In genomic region chr12:101671839-101672238, GRCh38 we compare ENCODE assay signal across 12 cellular contexts. TPM values are rescaled to one million over a fixed set of nuclear protein-coding genes. Genes with fewer than 3 reads are reported as not detected.
DNase-seq lines count a peak whose midpoint lies in the region; ATAC-seq, FAIRE-seq and TF ChIP-seq lines count a peak whose summit lies in the region.
"Had no signal": no experiment of that assay in that cellular context is flagged by ENCODE, and none has a peak within 500 bp of the region (broad histone marks: within the 10 kb centered on the region; RNA-seq: fewer than 3 reads in every experiment).

No MANE protein-coding gene starts in this region.

- H3K27me3 Mint-ChIP-seq in CD4-positive, alpha-beta T cell = no peaks in the 10 kb centered on the region

- CTCF ChIA-PET in CD4-positive, alpha-beta T cell (lab: Charles Lee) = no interaction called here

- no peaks in the 10 kb centered on the region for H3K9me3 ChIP-seq in CD4-positive, alpha-beta T cell (ENCODE audit: control insufficient read depth, low read length)
- no peaks in the 10 kb centered on the region for H3K9me3 ChIP-seq in MM.1S (replicated peaks; ENCODE audit: insufficient read depth, low read length)
- H3K9me3 ChIP-seq in left lung = no peaks in the 10 kb centered on the region
- H3K9me3 ChIP-seq: esophagus squamous epithelium had no signal

- DNase-seq in CD4-positive, alpha-beta T cell = no peak
- DNase-seq in GM19239 (ENCODE audit: insufficient read length, low spot score) = no peak
- no peak for DNase-seq in MM.1S
- no peak for DNase-seq in left lung
- DNase-seq in epidermal melanocyte (ENCODE audit: insufficient read length, low spot score) = no peak
- DNase-seq: esophagus squamous epithelium, WERI-Rb-1 had no signal

- ATAC-seq in CD4-positive, alpha-beta T cell (ENCODE audit: poor library complexity) = no peak
- ATAC-seq in left lung = peak; percentile 9
- no peak for ATAC-seq in HG03025 (IDR thresholded peaks at IDR 0.05; ENCODE audit: low FRiP score, unreplicated experiment)
- ATAC-seq in HG02884 (IDR thresholded peaks at IDR 0.05; ENCODE audit: unreplicated experiment) = no peak
- ATAC-seq in HG03045 (IDR thresholded peaks at IDR 0.05; ENCODE audit: unreplicated experiment) = no peak

- intact Hi-C loops in CD4-positive, alpha-beta T cell (cut with DNase I, micrococcal nuclease) = loop anchor here (5.0 to 10.0 kb wide), 2 partner anchors 85 to 163 kb away; partner anchors contain the start of gene GNPTAB (in 1 of the 2)
- intact Hi-C loops in left lung (cut with DNase I) = no loop called here

- H2AFZ ChIP-seq in MM.1S (ENCODE audit: low read length) = peak overlapping the region; percentile 60

- H3F3A ChIP-seq in MM.1S (ENCODE audit: insufficient read depth, low read length) = no peaks in the 10 kb centered on the region

- H3K4me1 ChIP-seq in MM.1S (ENCODE audit: low read length) = peaks cover 12% of the 10 kb centered on the region
- peaks cover 0 to 24% of the 10 kb centered on the region in 2 donors for H3K4me1 ChIP-seq in left lung

- H3K9ac ChIP-seq in MM.1S (ENCODE audit: low read length) = no peak overlapping the region

- no peak overlapping the region for H3K27ac ChIP-seq in CD4-positive, alpha-beta T cell (ENCODE audit: low read depth, low read length)
- H3K27ac ChIP-seq in MM.1S (ENCODE audit: low read length) (no peak overlapping the region; the same call in 1 of the 2 replicates), left lung (peak overlapping the region in 1 of 2 donors; percentile 80)
- H3K27ac ChIP-seq: esophagus squamous epithelium, WERI-Rb-1 had no signal

- H3K4me3 Mint-ChIP-seq in CD4-positive, alpha-beta T cell = no peak overlapping the region

- H4K20me1 ChIP-seq in MM.1S (ENCODE audit: insufficient read depth, low read length) = no peaks in the 10 kb centered on the region

- TF ChIP-seq CTCF in CD4-positive, alpha-beta T cell (IDR thresholded peaks at IDR 0.05) = no peak
- TF ChIP-seq CTCF in MM.1S (IDR thresholded peaks at IDR 0.05; ENCODE audit: low read length) (no peak), left lung (IDR thresholded peaks at IDR 0.05) (no peak)

- H3K79me2 ChIP-seq in MM.1S (ENCODE audit: low read length) = no peaks in the 10 kb centered on the region

- FAIRE-seq in GM19239 (lab: Jason Lieb, UNC) = peak; percentile 80
- FAIRE-seq: astrocyte, keratinocyte had no signal

- POLR2A ChIA-PET in CD4-positive, alpha-beta T cell (lab: Charles Lee) = interaction anchor here (1.0 kb wide), 1 partner anchor 159 kb away, joined by 3 read pairs; the partner anchor contains the start of gene GNPTAB

- peak overlapping the region; percentile 4; the same call in 1 of the 2 replicates for H3K4me3 ChIP-seq in MM.1S (ENCODE audit: low read length)
- H3K4me3 ChIP-seq in left lung = no peak overlapping the region
- H3K4me3 ChIP-seq: esophagus squamous epithelium had no signal

- H3K9me3 Mint-ChIP-seq in CD4-positive, alpha-beta T cell = no peaks in the 10 kb centered on the region

- H3K27ac Mint-ChIP-seq in CD4-positive, alpha-beta T cell = peak overlapping the region; percentile 58

- H3K36me3 ChIP-seq in MM.1S (replicated peaks; ENCODE audit: insufficient read depth, low read length) (no peaks in the 10 kb centered on the region), left lung (no peaks in the 10 kb centered on the region)
- H3K36me3 ChIP-seq: esophagus squamous epithelium, WERI-Rb-1 had no signal

- H3K4me1 Mint-ChIP-seq in CD4-positive, alpha-beta T cell (ENCODE audit: low read depth) = peaks cover 26% of the 10 kb centered on the region

- no peaks in the 10 kb centered on the region for H3K36me3 Mint-ChIP-seq in CD4-positive, alpha-beta T cell (ENCODE audit: low read depth)

- H3K4me2 ChIP-seq in MM.1S (ENCODE audit: low read depth, low read length) = peak overlapping the region; percentile 51

- H3K27me3 ChIP-seq in CD4-positive, alpha-beta T cell (ENCODE audit: control insufficient read depth, insufficient read depth, low read length) = no peaks in the 10 kb centered on the region
- H3K27me3 ChIP-seq in MM.1S (replicated peaks; ENCODE audit: insufficient read depth, low read length) (no peaks in the 10 kb centered on the region), left lung (no peaks in the 10 kb centered on the region)
- H3K27me3 ChIP-seq: esophagus squamous epithelium had no signal

- H3K9me2 ChIP-seq in MM.1S (replicated peaks; ENCODE audit: insufficient read depth, low read length) = no peaks in the 10 kb centered on the region

RNA-seq across cellular contexts. Expression of gene CHPT1, which starts 25.6 kb away (rescaled TPM):
- 10 to 100 TPM; 10.8 to 11.9 TPM for total RNA-seq in CD4-positive, alpha-beta T cell
- total RNA-seq in left lung = 10 to 100 TPM; 46.6 to 69.0 TPM

Comparison
In these comparisons a context has a peak if more than half of its experiments do, and no peak if none do; other contexts are left out.
1. intact Hi-C loops: an anchor here in CD4-positive, alpha-beta T cell (5.0 to 10.0 kb wide); none called in left lung.